10 cellular contexts compared by ENCODE assay signal in the genomic region with DNA sequence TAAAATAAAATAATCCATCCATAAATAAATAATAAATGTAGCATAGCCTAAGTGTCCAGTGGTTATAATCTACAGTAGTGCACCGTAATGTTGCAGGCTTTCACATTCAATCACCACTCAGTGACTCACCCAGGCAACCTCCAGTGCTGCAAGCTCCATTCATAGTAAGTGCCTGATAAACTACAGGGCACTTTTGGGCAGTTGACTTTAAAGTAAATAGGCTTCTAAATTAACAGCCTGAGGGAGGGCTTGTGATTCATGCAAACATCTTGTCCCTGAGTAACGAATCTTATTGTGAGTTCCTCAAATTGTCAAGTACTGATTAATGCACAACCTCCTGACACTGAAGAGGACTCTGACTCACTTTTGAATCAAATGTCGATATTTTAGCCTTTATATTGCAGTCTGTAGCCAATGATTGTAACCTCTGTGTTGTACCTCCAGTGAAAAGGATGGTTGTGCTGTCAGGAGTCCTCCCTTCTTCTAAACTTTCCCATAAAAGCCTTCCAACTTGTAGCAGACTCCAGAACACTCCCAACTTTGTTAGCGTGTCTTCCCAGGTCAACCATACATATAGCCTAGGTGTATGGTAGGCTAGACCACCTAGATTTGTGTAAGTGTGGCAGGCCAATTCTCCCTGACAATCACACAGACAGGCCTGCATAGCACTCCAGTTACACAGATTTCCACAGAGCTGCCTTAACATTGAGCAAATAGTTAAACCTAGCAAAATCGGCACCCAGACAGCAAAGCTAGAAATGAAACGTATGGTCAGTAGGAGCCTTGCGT. TPM values are rescaled to one million over a fixed set of nuclear protein-coding genes. Genes with fewer than 3 reads are reported as not detected.
DNase-seq lines count a peak whose midpoint lies in the region; ATAC-seq and TF ChIP-seq lines count a peak whose summit lies in the region.
"Had no signal": no experiment of that assay in that cellular context is flagged by ENCODE, and none has a peak within 500 bp of the region (broad histone marks: within the 10 kb centered on the region; RNA-seq: fewer than 3 reads in every experiment).

No MANE protein-coding gene starts in this region.

- H3K9me3 ChIP-seq in PC-3 (ENCODE audit: low read length) (no peaks in the 10 kb centered on the region), fibroblast of lung (ENCODE audit: control insufficient read depth, insufficient read depth, low read depth, low read length) (no peaks in the 10 kb centered on the region)

- H3F3A ChIP-seq in PC-3 (ENCODE audit: low read length, unreplicated experiment) = no peaks in the 10 kb centered on the region

- H3K36me3 Mint-ChIP-seq in activated CD8-positive, alpha-beta memory T cell treated with anti-CD3 and anti-CD28 coated beads, Interleukin-2, amount 10 ng/mL, durations not matched to agents 7 days and 5 days = peaks cover 3% of the 10 kb centered on the region
- H3K36me3 Mint-ChIP-seq in stimulated activated effector memory CD8-positive, alpha-beta T cell treated with anti-CD3 and anti-CD28 coated beads, Interleukin-12 subunit alpha, Interleukin-12 subunit beta, amount 100 ng/mL, for 72 hours = no peaks in the 10 kb centered on the region

- no peak overlapping the region for H3K9ac ChIP-seq in PC-3 (ENCODE audit: low read length)
- H3K9ac ChIP-seq in fibroblast of lung (ENCODE audit: insufficient read depth, low read length) = no peak overlapping the region

- no peaks in the 10 kb centered on the region for H3K9me2 ChIP-seq in PC-3 (replicated peaks; ENCODE audit: low read length)

- BruUV-seq in PC-3 (replicated peaks; lab: Mats Ljungman, UMichigan) = no TSS peak

- H3K36me3 ChIP-seq in PC-3 (ENCODE audit: low read depth, low read length) (no peaks in the 10 kb centered on the region), fibroblast of lung (ENCODE audit: control insufficient read depth, insufficient read depth, low read length) (no peaks in the 10 kb centered on the region)

- DNase-seq in activated CD8-positive, alpha-beta memory T cell treated with anti-CD3 and anti-CD28 coated beads, Interleukin-2, amount 10 ng/mL, durations not matched to agents 7 days and 5 days = peak; percentile 40
- no peak for DNase-seq in activated CD8-positive, alpha-beta memory T cell treated with anti-CD3 and anti-CD28 coated beads, Interleukin-2, amount 50 U/mL, for 48 hours
- peak; percentile 95 for DNase-seq in PC-3
- peak; percentile 79 to 93 for DNase-seq in fibroblast of lung (ENCODE audit: low read depth in 2 of 2)
- no peak for DNase-seq in stimulated activated effector memory CD8-positive, alpha-beta T cell treated with anti-CD3 and anti-CD28 coated beads, Interleukin-12 subunit alpha, Interleukin-12 subunit beta, amount 100 ng/mL, for 72 hours (ENCODE audit: low spot score in 2 of 2)
- no peak for DNase-seq in SHP77 treated with DMSO at 0.1 percent for 48 hours (lab: John Stamatoyannopoulos, UW)
- DNase-seq: RPMI8226 had no signal

- H3K27me3 Mint-ChIP-seq in activated CD8-positive, alpha-beta memory T cell treated with anti-CD3 and anti-CD28 coated beads, Interleukin-2, amount 10 ng/mL, durations not matched to agents 7 days and 5 days = no peaks in the 10 kb centered on the region

- peak overlapping the region; percentile 72 for H3K27ac ChIP-seq in PC-3 (ENCODE audit: low read length)
- no peak overlapping the region for H3K27ac ChIP-seq in fibroblast of lung (ENCODE audit: insufficient read depth, low read length)

- H3K4me2 ChIP-seq in PC-3 (ENCODE audit: low read length) = peak overlapping the region; percentile 50
- no peak overlapping the region for H3K4me2 ChIP-seq in fibroblast of lung (ENCODE audit: extremely low read depth, insufficient read depth, low read length)

- H3K4me1 Mint-ChIP-seq in activated CD8-positive, alpha-beta memory T cell treated with anti-CD3 and anti-CD28 coated beads, Interleukin-2, amount 10 ng/mL, durations not matched to agents 7 days and 5 days = no peaks in the 10 kb centered on the region
- no peaks in the 10 kb centered on the region for H3K4me1 Mint-ChIP-seq in stimulated activated effector memory CD8-positive, alpha-beta T cell treated with anti-CD3 and anti-CD28 coated beads, Interleukin-12 subunit alpha, Interleukin-12 subunit beta, amount 100 ng/mL, for 72 hours

- H2AFZ ChIP-seq in PC-3 (ENCODE audit: low read length) (no peak overlapping the region), fibroblast of lung (ENCODE audit: low read length) (no peak overlapping the region)

- H3K4me3 ChIP-seq in PC-3 (ENCODE audit: low read length) (no peak overlapping the region), fibroblast of lung (replicated peaks in 1 of 4; ENCODE audit: control extremely low read depth in 1 of 4, insufficient read depth in 1 of 4, low read depth in 3 of 4, low read length in 4 of 4) (no peak overlapping the region)

- CTCF ChIA-PET in activated CD8-positive, alpha-beta memory T cell treated with anti-CD3 and anti-CD28 coated beads, Interleukin-2, amount 10 ng/mL, durations not matched to agents 7 days and 5 days (lab: Charles Lee) = interaction anchor here (0.9 to 1.0 kb wide), 2 partner anchors 9 to 30 kb away, joined by 3 read pairs; no protein-coding TSS in a partner anchor
- CTCF ChIA-PET in PC-3 (lab: Charles Lee) = no interaction called here

- H3K27me3 ChIP-seq in PC-3 (ENCODE audit: low read length) (no peaks in the 10 kb centered on the region), fibroblast of lung (ENCODE audit: control insufficient read depth, insufficient read depth, low read length) (no peaks in the 10 kb centered on the region)

- H3K9me3 Mint-ChIP-seq in activated CD8-positive, alpha-beta memory T cell treated with anti-CD3 and anti-CD28 coated beads, Interleukin-2, amount 10 ng/mL, durations not matched to agents 7 days and 5 days (ENCODE audit: low read depth) = peaks cover 3% of the 10 kb centered on the region
- H3K9me3 Mint-ChIP-seq in stimulated activated effector memory CD8-positive, alpha-beta T cell treated with anti-CD3 and anti-CD28 coated beads, Interleukin-12 subunit alpha, Interleukin-12 subunit beta, amount 100 ng/mL, for 72 hours = peaks cover 3% of the 10 kb centered on the region

- H3K79me2 ChIP-seq in PC-3 (ENCODE audit: low read length) = no peaks in the 10 kb centered on the region
- no peaks in the 10 kb centered on the region for H3K79me2 ChIP-seq in fibroblast of lung (ENCODE audit: control insufficient read depth, insufficient read depth, low read length)

- H4K20me1 ChIP-seq in PC-3 (ENCODE audit: low read length) (no peaks in the 10 kb centered on the region), fibroblast of lung (ENCODE audit: control insufficient read depth, extremely low read depth, insufficient read depth, low read length) (no peaks in the 10 kb centered on the region)

- H3K27ac Mint-ChIP-seq in activated CD8-positive, alpha-beta memory T cell treated with anti-CD3 and anti-CD28 coated beads, Interleukin-2, amount 10 ng/mL, durations not matched to agents 7 days and 5 days = no peak overlapping the region
- no peak overlapping the region for H3K27ac Mint-ChIP-seq in stimulated activated effector memory CD8-positive, alpha-beta T cell treated with anti-CD3 and anti-CD28 coated beads, Interleukin-12 subunit alpha, Interleukin-12 subunit beta, amount 100 ng/mL, for 72 hours

- POLR2A ChIA-PET in PC-3 (lab: Charles Lee; ENCODE audit: unreplicated experiment) = interaction anchor here (0.6 kb wide), 1 partner anchor 483 kb away, joined by 3 read pairs; no protein-coding TSS in a partner anchor

- H3K4me3 Mint-ChIP-seq in activated CD8-positive, alpha-beta memory T cell treated with anti-CD3 and anti-CD28 coated beads, Interleukin-2, amount 10 ng/mL, durations not matched to agents 7 days and 5 days = no peak overlapping the region
- H3K4me3 Mint-ChIP-seq in stimulated activated effector memory CD8-positive, alpha-beta T cell treated with anti-CD3 and anti-CD28 coated beads, Interleukin-12 subunit alpha, Interleukin-12 subunit beta, amount 100 ng/mL, for 72 hours = no peak overlapping the region
- H3K4me3 Mint-ChIP-seq: neural crest cell had no signal

- ATAC-seq in activated CD8-positive, alpha-beta memory T cell treated with anti-CD3 and anti-CD28 coated beads, Interleukin-2, amount 10 ng/mL, durations not matched to agents 7 days and 5 days = peak; percentile 33
- ATAC-seq in PC-3 (peak; percentile 98), GM19023 (IDR thresholded peaks at IDR 0.05; ENCODE audit: unreplicated experiment) (no peak), HG03354 (IDR thresholded peaks at IDR 0.05; ENCODE audit: poor library complexity, severe bottlenecking, unreplicated experiment) (no peak)
- ATAC-seq in stimulated activated effector memory CD8-positive, alpha-beta T cell treated with anti-CD3 and anti-CD28 coated beads, Interleukin-12 subunit alpha, Interleukin-12 subunit beta, amount 100 ng/mL, for 72 hours = peak; percentile 92

- TF ChIP-seq CTCF in PC-3 (conservative IDR thresholded peaks at IDR 0.05; ENCODE audit: low read depth, low read length) = no peak
- no peak for TF ChIP-seq CTCF in fibroblast of lung (conservative IDR thresholded peaks at IDR 0.05 in 1 of 2, IDR thresholded peaks at IDR 0.05 in 1 of 2; ENCODE audit: low read depth in 1 of 2, low read length in 2 of 2)

- intact Hi-C loops in PC-3 (cut with micrococcal nuclease) = loop anchor here (2.0 kb wide), 2 partner anchors 91 to 399 kb away; no protein-coding TSS in a partner anchor

- peaks cover 7% of the 10 kb centered on the region for H3K4me1 ChIP-seq in PC-3 (ENCODE audit: insufficient read depth, low read length)
- no peaks in the 10 kb centered on the region for H3K4me1 ChIP-seq in fibroblast of lung (ENCODE audit: control insufficient read depth, extremely low read depth, insufficient read depth, low read length)

RNA-seq across cellular contexts. Expression of a gene that starts 54.9 kb away (rescaled TPM):
- total RNA-seq in activated CD8-positive, alpha-beta memory T cell treated with anti-CD3 and anti-CD28 coated beads, Interleukin-2, amount 10 ng/mL, durations not matched to agents 7 days and 5 days = 10 to 100 TPM; 20.0 to 22.6 TPM
- total RNA-seq in PC-3 (2014; rRNA removed) (9.2 and 15.7 TPM in 2 replicates), fibroblast of lung (10.0 and 12.4 TPM in 2 replicates)
- 11.1 and 17.6 TPM in 2 replicates for polyA plus RNA-seq in fibroblast of lung
- polyA plus RNA-seq in fibroblast of lung (2012) = 13.6 and 18.3 TPM in 2 replicates
- 9.7 and 11.7 TPM in 2 replicates for polyA minus RNA-seq in fibroblast of lung (ENCODE audit: low replicate concordance)

Comparison
In these comparisons a context has a peak if more than half of its experiments do, and no peak if none do; other contexts are left out.
1. DNase-seq: peak in activated CD8-positive, alpha-beta memory T cell treated with anti-CD3 and anti-CD28 coated beads, Interleukin-2, amount 10 ng/mL, durations not matched to agents 7 days and 5 days (single experiment), PC-3 (single experiment) and fibroblast of lung (2 of 2); none in activated CD8-positive, alpha-beta memory T cell treated with anti-CD3 and anti-CD28 coated beads, Interleukin-2, amount 50 U/mL, for 48 hours (single experiment), stimulated activated effector memory CD8-positive, alpha-beta T cell treated with anti-CD3 and anti-CD28 coated beads, Interleukin-12 subunit alpha, Interleukin-12 subunit beta, amount 100 ng/mL, for 72 hours (0 of 2) and SHP77 treated with DMSO at 0.1 percent for 48 hours (single experiment).
2. ATAC-seq: peak in activated CD8-positive, alpha-beta memory T cell treated with anti-CD3 and anti-CD28 coated beads, Interleukin-2, amount 10 ng/mL, durations not matched to agents 7 days and 5 days (single experiment), PC-3 (single experiment) and stimulated activated effector memory CD8-positive, alpha-beta T cell treated with anti-CD3 and anti-CD28 coated beads, Interleukin-12 subunit alpha, Interleukin-12 subunit beta, amount 100 ng/mL, for 72 hours (single experiment); none in GM19023 (single experiment) and HG03354 (single experiment).